ENCODE assay signal across 28 cellular contexts in genomic region chr7:107870427-107871000, GRCh38. TPM values are rescaled to one million over a fixed set of nuclear protein-coding genes. Genes with fewer than 3 reads are reported as not detected.
DNase-seq lines count a peak whose midpoint lies in the region; ATAC-seq, FAIRE-seq and TF ChIP-seq lines count a peak whose summit lies in the region.
"Had no signal": no experiment of that assay in that cellular context is flagged by ENCODE, and none has a peak within 500 bp of the region (broad histone marks: within the 10 kb centered on the region; RNA-seq: fewer than 3 reads in every experiment).

No MANE protein-coding gene starts in this region.

- TF ChIP-seq CTCF in C4-2B (conservative IDR thresholded peaks at IDR 0.05) (no peak), endothelial cell (IDR thresholded peaks at IDR 0.05; ENCODE audit: unreplicated experiment) (no peak), gastrocnemius medialis (IDR thresholded peaks at IDR 0.05 in 4 of 5, conservative IDR thresholded peaks at IDR 0.05 in 1 of 5) (no peak)
- TF ChIP-seq CTCF in CD4-positive, alpha-beta T cell (IDR thresholded peaks at IDR 0.05): no peak

- intact Hi-C loops in CD4-positive, alpha-beta T cell (cut with DNase I, micrococcal nuclease): loop anchor here in 1 of 2 experiments (10.0 kb wide), 2 partner anchors 666 to 1006 kb away; partner anchors contain the start of gene PIK3CG
- intact Hi-C loops in gastrocnemius medialis (cut with DNase I; ENCODE audit: low total_unique reads): no loop called here

- peaks cover 52% of the 10 kb centered on the region for H3K4me1 Mint-ChIP-seq in CD4-positive, alpha-beta T cell (ENCODE audit: low read depth)
- peaks cover 9% of the 10 kb centered on the region for H3K4me1 Mint-ChIP-seq in endothelial cell (ENCODE audit: unreplicated experiment)
- H3K4me1 Mint-ChIP-seq: H9 had no signal

- no peak for FAIRE-seq in GM12892 (lab: Jason Lieb, UNC)
- FAIRE-seq: A549 had no signal

- no peaks in the 10 kb centered on the region for H3K9me3 ChIP-seq in CD4-positive, alpha-beta T cell (ENCODE audit: control insufficient read depth, low read length)
- H3K9me3 ChIP-seq in SJCRH30 (replicated peaks) (no peaks in the 10 kb centered on the region), gastrocnemius medialis (no peaks in the 10 kb centered on the region)
- H3K9me3 ChIP-seq: A549, Peyer's patch, SK-N-SH had no signal

- H3K27me3 ChIP-seq in CD4-positive, alpha-beta T cell (ENCODE audit: control insufficient read depth, insufficient read depth, low read length): no peaks in the 10 kb centered on the region
- no peaks in the 10 kb centered on the region for H3K27me3 ChIP-seq in SJCRH30
- H3K27me3 ChIP-seq in gastrocnemius medialis: no peaks in the 10 kb centered on the region
- H3K27me3 ChIP-seq: Peyer's patch had no signal

- DNase-seq in CD4-positive, alpha-beta T cell: peak in 1 of 10 experiments; percentile 9
- DNase-seq in SJCRH30: peak; percentile 51 to 68
- no peak for DNase-seq in endothelial cell (ENCODE audit: low spot score)
- DNase-seq in GM12892 (ENCODE audit: insufficient read length): no peak
- DNase-seq in NCI-H2029 (lab: John Stamatoyannopoulos, UW): no peak
- DNase-seq in gastrocnemius medialis: no peak
- DNase-seq: C1 segment of cervical spinal cord, DMS53, GM23248, H9, HFFc6, IMR-90, NCI-H1048, NCI-H1417 treated with DMSO at 0.1 percent for 48 hours, NCI-H1694 treated with DMSO at 0.1 percent for 48 hours, NCI-H2081 treated with DMSO at 0.1 percent for 48 hours, NCI-H2171, NCI-H226, NCI-H510A, NCI-H69, OCI-M1, Peyer's patch, SHP77 treated with DMSO at 0.1 percent for 48 hours, SK-N-SH, SW 1271 had no signal

- H3K4me3 ChIP-seq in SJCRH30: no peak overlapping the region
- H3K4me3 ChIP-seq in gastrocnemius medialis: no peak overlapping the region
- H3K4me3 ChIP-seq: A549, GM23248, Peyer's patch had no signal

- in situ Hi-C loops in gastrocnemius medialis (cut with MboI; ENCODE audit: low sequenced_read_pairs in 4 of 4): loop anchor here (5.0 to 25.0 kb wide), 6 partner anchors 123 to 408 kb away; partner anchors contain the start of genes CBLL1 (in 2 of the 4), LAMB4 (in 2 of the 4) and GPR22 (in 1 of the 4)

- POLR2A ChIA-PET in CD4-positive, alpha-beta T cell (lab: Charles Lee): interaction anchor here (1.0 to 8.4 kb wide), 4 partner anchors 13 to 702 kb away, joined by 3 to 152 read pairs (median 6); partner anchors contain the start of genes CBLL1 and HBP1

- TF ChIP-seq POLR2A in GM12892 (IDR thresholded peaks at IDR 0.05; ENCODE audit: low read depth, low read length) (no peak), gastrocnemius medialis (IDR thresholded peaks at IDR 0.05) (no peak)

- H3K36me3 ChIP-seq in SJCRH30: no peaks in the 10 kb centered on the region
- no peaks in the 10 kb centered on the region for H3K36me3 ChIP-seq in gastrocnemius medialis
- H3K36me3 ChIP-seq: Peyer's patch had no signal

- H3K9me3 Mint-ChIP-seq in CD4-positive, alpha-beta T cell: no peaks in the 10 kb centered on the region
- no peaks in the 10 kb centered on the region for H3K9me3 Mint-ChIP-seq in endothelial cell (ENCODE audit: unreplicated experiment)
- H3K9me3 Mint-ChIP-seq: H9, HFFc6 had no signal

- no peaks in the 10 kb centered on the region for H3K36me3 Mint-ChIP-seq in CD4-positive, alpha-beta T cell (ENCODE audit: low read depth)
- no peaks in the 10 kb centered on the region for H3K36me3 Mint-ChIP-seq in endothelial cell (ENCODE audit: low read depth, unreplicated experiment)

- H3K27ac Mint-ChIP-seq in CD4-positive, alpha-beta T cell: peak overlapping the region; percentile 42
- peak overlapping the region; percentile 2 for H3K27ac Mint-ChIP-seq in endothelial cell (ENCODE audit: unreplicated experiment)
- H3K27ac Mint-ChIP-seq: H9, HFFc6 had no signal

- no peak for ATAC-seq in CD4-positive, alpha-beta T cell (ENCODE audit: poor library complexity)
- no peak for ATAC-seq in gastrocnemius medialis
- ATAC-seq: A549 had no signal

- no peak overlapping the region for H3K4me3 Mint-ChIP-seq in CD4-positive, alpha-beta T cell
- H3K4me3 Mint-ChIP-seq in endothelial cell (ENCODE audit: unreplicated experiment): no peak overlapping the region
- H3K4me3 Mint-ChIP-seq: H9, HFFc6 had no signal

- H3K27ac ChIP-seq in C4-2B (peak overlapping the region; percentile 34), SJCRH30 (peak overlapping the region; percentile 1; the same call in 1 of the 2 replicates), gastrocnemius medialis (no peak overlapping the region)
- H3K27ac ChIP-seq in CD4-positive, alpha-beta T cell (ENCODE audit: low read depth, low read length): no peak overlapping the region
- H3K27ac ChIP-seq: A549, GM23248, KMS-11, Peyer's patch had no signal

- H3K27me3 Mint-ChIP-seq in CD4-positive, alpha-beta T cell: no peaks in the 10 kb centered on the region
- peaks cover 3% of the 10 kb centered on the region for H3K27me3 Mint-ChIP-seq in endothelial cell (ENCODE audit: unreplicated experiment)

- H3K4me1 ChIP-seq in SJCRH30 (peaks cover 14% of the 10 kb centered on the region; the same call in 1 of the 2 replicates), gastrocnemius medialis (no peaks in the 10 kb centered on the region)
- H3K4me1 ChIP-seq: A549, Peyer's patch had no signal

- CTCF ChIA-PET in CD4-positive, alpha-beta T cell (lab: Charles Lee): interaction anchor here (1.6 kb wide), 1 partner anchor 127 kb away, joined by 4 read pairs; the partner anchor contains the start of gene CBLL1

RNA-seq across cellular contexts. Expression of gene DLD, which starts 20.5 kb away (rescaled TPM):
- total RNA-seq in CD4-positive, alpha-beta T cell: 10 to 100 TPM; 74.3 to 74.9 TPM
- 113 and 151 TPM in 2 replicates for total RNA-seq in SJCRH30 (2014; rRNA removed; shearing (Covaris generic))
- total RNA-seq in endothelial cell (ENCODE audit: unreplicated experiment) (89.9 TPM), gastrocnemius medialis (100 to 1,000 TPM; 110 to 157 (median 146) TPM)
- polyA plus RNA-seq in GM12892 (2012; ENCODE audit: missing spikeins): 127 TPM

Comparison
In these comparisons a context has a peak if more than half of its experiments do, and no peak if none do; other contexts are left out.
1. H3K27ac ChIP-seq: peak in C4-2B (single experiment) and SJCRH30 (single experiment); none in CD4-positive, alpha-beta T cell (single experiment) and gastrocnemius medialis (0 of 4).
2. DNase-seq: peak in SJCRH30 (2 of 2); none in endothelial cell (single experiment), GM12892 (single experiment), NCI-H2029 (single experiment) and gastrocnemius medialis (0 of 2).